In the genomic region with DNA sequence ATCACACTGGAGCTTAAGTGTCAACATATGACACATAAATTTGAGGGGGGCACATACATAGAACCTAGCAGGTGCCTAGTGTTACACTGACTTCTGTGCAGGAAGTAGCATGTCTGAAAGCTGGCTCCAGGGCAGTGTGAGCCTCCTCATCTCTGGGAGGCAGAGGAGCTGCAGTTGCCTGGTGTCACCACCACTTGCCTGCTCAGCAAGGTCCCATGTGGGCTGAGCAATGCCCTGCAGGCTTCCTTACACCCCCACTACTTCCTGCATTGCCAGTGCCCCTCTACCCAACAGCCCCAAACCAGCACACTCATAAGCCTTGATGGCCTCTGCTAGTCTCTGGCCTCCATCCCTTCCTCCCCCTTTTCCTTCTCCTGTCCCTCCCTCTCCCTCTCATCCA, we compare ENCODE assay signal across 20 cellular contexts.
"Had no signal": no experiment of that assay in that cellular context is flagged by ENCODE, and none has a peak within 500 bp of the region (broad histone marks: within the 10 kb centered on the region; RNA-seq: fewer than 3 reads in every experiment).

No MANE protein-coding gene starts in this region.

- H3K4me3 ChIP-seq: gastroesophageal sphincter, left lung, lower lobe of right lung, neural progenitor cell, right lobe of liver had no signal

- DNase-seq: activated CD4-positive, alpha-beta memory T cell treated with anti-CD3 and anti-CD28 coated beads, Interleukin-2, amount 10 ng/mL, durations not matched to agents 7 days and 5 days; activated CD4-positive, alpha-beta T cell treated with anti-CD3 and anti-CD28 coated beads for 1 hour; activated CD4-positive, alpha-beta T cell treated with anti-CD3 and anti-CD28 coated beads, Interleukin-2, amount 10 ng/mL, durations not matched to agents 7 days and 5 days; activated effector memory CD4-positive, alpha-beta T cell treated with Interleukin-2 at 50 U/mL for 16 hours; activated naive CD4-positive, alpha-beta T cell treated with Interleukin-2 at 50 U/mL for 16 hours; anterior cingulate cortex; effector memory CD8-positive, alpha-beta T cell; hippocampal formation; immature natural killer cell; left lung; lower lobe of right lung; mesenchymal stem cell; natural killer cell; stimulated activated CD4-positive, alpha-beta T cell treated with anti-CD3 and anti-CD28 coated beads, Interleukin-4, amount 100 ng/mL, for 1 hour; substantia nigra; T-helper 17 cell; T1000 had no signal

- H2AFZ ChIP-seq: neural progenitor cell had no signal

- H3K27me3 ChIP-seq: neural progenitor cell, right lobe of liver had no signal

- H3K4me1 ChIP-seq: gastroesophageal sphincter, left lung, lower lobe of right lung, neural progenitor cell, right lobe of liver had no signal

- H3K36me3 ChIP-seq: gastroesophageal sphincter, left lung, lower lobe of right lung, neural progenitor cell, right lobe of liver had no signal

- H3K9me3 ChIP-seq: gastroesophageal sphincter, left lung, lower lobe of right lung, right lobe of liver had no signal

- H3K9ac ChIP-seq: neural progenitor cell had no signal

- H3K4me2 ChIP-seq: neural progenitor cell had no signal

- H3K27ac ChIP-seq: gastroesophageal sphincter, left lung, lower lobe of right lung, neural progenitor cell, right lobe of liver had no signal

- ATAC-seq: effector memory CD8-positive, alpha-beta T cell; gastroesophageal sphincter; left lung; lower lobe of right lung; natural killer cell; right lobe of liver; T-helper 17 cell had no signal
